Comparison of ENCODE assay signal across 8 cellular contexts in the genomic region with DNA sequence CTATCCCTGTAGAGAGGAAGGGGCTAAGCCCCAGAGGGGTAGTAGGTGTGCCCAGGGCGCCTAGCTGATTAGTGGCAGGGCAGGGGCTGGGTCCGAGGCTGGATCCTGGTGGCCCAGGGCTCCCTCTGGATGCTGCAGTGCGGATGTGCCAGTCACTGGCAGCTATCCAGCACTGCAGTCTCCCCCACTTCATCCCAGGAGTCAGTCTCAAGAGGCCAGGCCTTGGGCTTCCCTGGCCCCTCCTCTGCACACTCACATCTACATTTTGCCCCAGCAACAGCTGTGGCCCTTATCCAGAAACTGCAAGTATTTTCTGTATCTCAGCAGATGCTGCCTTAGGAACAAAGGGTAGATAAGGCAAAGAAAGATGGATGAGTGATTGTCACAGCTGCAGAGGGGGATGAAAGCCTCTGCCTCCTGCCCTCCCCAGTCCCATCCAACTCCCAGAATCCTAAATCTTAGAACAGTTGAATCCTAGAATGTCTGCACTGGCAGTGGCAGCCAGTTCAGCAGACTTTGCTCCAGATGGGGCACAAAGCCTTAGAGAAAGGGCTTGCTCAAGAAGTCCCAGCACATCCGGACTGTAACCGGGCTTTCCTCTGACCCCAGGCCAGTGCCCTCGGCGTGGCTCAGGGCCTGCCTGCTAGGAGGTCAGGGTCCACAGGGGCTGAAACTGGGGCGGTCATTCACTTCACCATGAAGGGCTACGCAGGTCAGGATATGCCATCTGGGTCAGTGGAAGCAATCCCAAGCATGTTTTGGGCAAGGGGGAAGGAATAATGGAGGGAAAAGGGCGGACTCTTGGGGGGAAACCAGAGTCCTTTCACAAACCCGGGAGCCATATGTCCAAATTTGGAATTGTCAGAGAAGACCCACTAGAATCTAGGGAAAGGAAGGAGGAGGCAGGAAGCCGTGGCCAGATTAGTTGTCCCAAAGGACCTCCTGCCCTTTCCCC. TPM values are rescaled to one million over a fixed set of nuclear protein-coding genes. Genes with fewer than 3 reads are reported as not detected.
DNase-seq lines count a peak whose midpoint lies in the region; ATAC-seq lines count a peak whose summit lies in the region.

No MANE protein-coding gene starts in this region.

- peaks cover 20% of the 10 kb centered on the region for H3K36me3 ChIP-seq in MG63
- peaks cover 31% of the 10 kb centered on the region for H3K36me3 ChIP-seq in adipocyte (ENCODE audit: control insufficient read depth, insufficient read depth, low read length, severe bottlenecking)
- H3K36me3 ChIP-seq in iPS-15b (ENCODE audit: control insufficient read depth, insufficient read depth, low read length): no peaks in the 10 kb centered on the region

- H3K4me3 ChIP-seq in MG63 (peak overlapping the region; percentile 84), adipocyte (ENCODE audit: low read length) (peak overlapping the region; percentile 99), iPS-15b (ENCODE audit: low read depth, low read length) (peak overlapping the region; percentile 72), skin epidermis (peak overlapping the region; percentile 49 to 86 (median 70))

- DNase-seq in DMS 273 (lab: John Stamatoyannopoulos, UW; ENCODE audit: unreplicated experiment) (peak; percentile 91), MG63 (peak; percentile 11), adipocyte (ENCODE audit: low read depth) (peak; percentile 62)
- no peak for DNase-seq in effector CD8-positive, alpha-beta T cell (lab: John Stamatoyannopoulos, UW)

- no peaks in the 10 kb centered on the region for H3K9me3 ChIP-seq in MG63
- no peaks in the 10 kb centered on the region for H3K9me3 ChIP-seq in adipocyte (ENCODE audit: control insufficient read depth, low read length)
- H3K9me3 ChIP-seq in iPS-15b (ENCODE audit: control insufficient read depth, insufficient read depth, low read length): no peaks in the 10 kb centered on the region

- H3K9ac ChIP-seq in adipocyte (ENCODE audit: low read length) (peak overlapping the region; percentile 100), iPS-15b (ENCODE audit: low read depth, low read length) (no peak overlapping the region)

- ATAC-seq in GM21390 (IDR thresholded peaks at IDR 0.05; ENCODE audit: unreplicated experiment) (peak; percentile 33), HG02970 (IDR thresholded peaks at IDR 0.05; ENCODE audit: low FRiP score, unreplicated experiment) (no peak)

- peak overlapping the region in 20 of 21 experiments; percentile 52 to 99 (median 90) for H3K27ac ChIP-seq in skin epidermis

- H3K4me1 ChIP-seq in adipocyte (ENCODE audit: control insufficient read depth, insufficient read depth, low read length) (peaks cover 61% of the 10 kb centered on the region), iPS-15b (ENCODE audit: control insufficient read depth, insufficient read depth, low read length) (peaks cover 19% of the 10 kb centered on the region)

- H3K27me3 ChIP-seq in MG63 (no peaks in the 10 kb centered on the region), adipocyte (replicated peaks; ENCODE audit: control insufficient read depth, insufficient read depth, low read length) (no peaks in the 10 kb centered on the region), iPS-15b (ENCODE audit: control insufficient read depth, insufficient read depth, low read length) (no peaks in the 10 kb centered on the region)

RNA-seq across cellular contexts. Expression of gene ANXA6, which starts 1.5 kb away (rescaled TPM):
- 222 and 331 TPM in 2 replicates for total RNA-seq in MG63 (2014; rRNA removed; shearing (Covaris generic); ENCODE audit: low replicate concordance)
